In the genomic region with DNA sequence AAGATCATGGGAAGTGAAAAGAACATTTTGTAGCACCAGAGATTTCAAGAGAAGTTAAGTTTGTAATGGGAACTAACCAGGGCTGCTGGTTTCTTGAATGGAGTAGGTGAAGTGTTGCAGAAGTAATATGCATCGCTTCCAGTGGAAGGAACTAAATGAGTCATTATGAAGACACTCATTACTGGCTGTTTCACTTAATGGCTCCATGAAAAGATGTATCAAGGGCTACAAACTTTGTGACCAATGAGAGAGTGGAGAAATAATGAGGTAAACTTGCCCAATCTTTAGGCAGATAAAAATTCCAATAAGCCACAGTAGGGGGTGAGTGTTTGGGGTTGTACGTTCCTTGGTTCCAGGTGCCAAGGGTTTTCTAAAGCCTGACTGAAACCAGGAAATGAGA, we compare ENCODE assay signal across 18 cellular contexts.
"Had no signal": no experiment of that assay in that cellular context is flagged by ENCODE, and none has a peak within 500 bp of the region (broad histone marks: within the 10 kb centered on the region; RNA-seq: fewer than 3 reads in every experiment).

No MANE protein-coding gene starts in this region.

- H3K4me1 ChIP-seq: right atrium auricular region, tibial nerve, uterus had no signal

- ATAC-seq: activated naive CD8-positive, alpha-beta T cell treated with anti-CD3 and anti-CD28 coated beads, Interleukin-2, amount 50 U/mL, for 24 hours; activated T-helper 17 cell treated with anti-CD3 and anti-CD28 coated beads, Interleukin-2, amount 50 U/mL, for 72 hours; left ventricle myocardium superior; mucosa of descending colon; naive thymus-derived CD8-positive, alpha-beta T cell had no signal

- H3K27ac ChIP-seq: hepatocyte, right atrium auricular region, tibial nerve, uterus had no signal

- H3K4me2 ChIP-seq: hepatocyte had no signal

- H2AFZ ChIP-seq: hepatocyte had no signal

- H3K79me2 ChIP-seq: hepatocyte had no signal

- DNase-seq: activated CD4-positive, CD25-positive, alpha-beta regulatory T cell treated with anti-CD3 and anti-CD28 coated beads, Interleukin-2, amount 50 U/mL, for 72 hours; activated naive CD4-positive, alpha-beta T cell treated with Interleukin-2 at 50 U/mL for 16 hours; activated naive CD8-positive, alpha-beta T cell treated with anti-CD3 and anti-CD28 coated beads, Interleukin-2, amount 50 U/mL, for 24 hours; aorta; caudate nucleus; left ventricle myocardium superior; mucosa of descending colon; naive thymus-derived CD8-positive, alpha-beta T cell; posterior cingulate gyrus; stimulated activated CD4-positive, alpha-beta T cell treated with anti-CD3 and anti-CD28 coated beads, Interleukin-15, amount 100 ng/mL, for 24 hours; stimulated activated CD4-positive, alpha-beta T cell treated with anti-CD3 and anti-CD28 coated beads, Interleukin-4, amount 100 ng/mL, for 1 hour; stimulated activated naive CD4-positive, alpha-beta T cell treated with Interleukin-2 at 50 U/mL for 16 hours; substantia nigra; uterus had no signal

- H3K27me3 ChIP-seq: hepatocyte, right atrium auricular region, tibial nerve, uterus had no signal

- H3K36me3 ChIP-seq: right atrium auricular region, tibial nerve, uterus had no signal

- H3K9me3 ChIP-seq: mucosa of descending colon, right atrium auricular region, tibial nerve, uterus had no signal

- H3K4me3 ChIP-seq: hepatocyte, mucosa of descending colon, right atrium auricular region, tibial nerve, uterus had no signal
